In genomic region chr7:132569884-132570614, GRCh38 we compare ENCODE assay signal across 26 cellular contexts.
"Had no signal": no experiment of that assay in that cellular context is flagged by ENCODE, and none has a peak within 500 bp of the region (broad histone marks: within the 10 kb centered on the region; RNA-seq: fewer than 3 reads in every experiment).

No MANE protein-coding gene starts in this region.

- H3K4me3 Mint-ChIP-seq: activated CD4-positive, alpha-beta T cell treated with anti-CD3 and anti-CD28 coated beads for 36 hours; activated naive CD8-positive, alpha-beta T cell; central memory CD8-positive, alpha-beta T cell; dendritic cell treated with granulocyte-macrophage colony-stimulating factor and Interleukin-4, amounts not matched to agents 40 ng/mL and 50 ng/mL, for 4 days; natural killer cell treated with Interleukin-12 subunit alpha and Interleukin-12 subunit beta and Interleukin-15 and Interleukin-18, amount 100 ng/mL, for 72 hours; stimulated activated memory B cell treated with anti-CD40 and anti-IgM and Interleukin-4, amounts not matched to agents 10 μg/mL and 1 μg/mL and 100 μg/mL, for 72 hours; stimulated activated naive CD8-positive, alpha-beta T cell treated with anti-CD3 and anti-CD28 coated beads, Interleukin-15, amount 100 ng/mL, for 72 hours; type B pancreatic cell had no signal

- H3K27me3 ChIP-seq: uterus had no signal

- DNase-seq: activated CD4-positive, alpha-beta T cell treated with anti-CD3 and anti-CD28 coated beads for 36 hours; activated CD4-positive, alpha-beta T cell treated with anti-CD3 and anti-CD28 coated beads, Interleukin-2, amount 50 U/mL, for 4 hours; activated CD4-positive, CD25-positive, alpha-beta regulatory T cell; activated effector memory CD4-positive, alpha-beta T cell treated with Interleukin-2 at 50 U/mL for 16 hours; activated naive CD4-positive, alpha-beta T cell treated with Interleukin-2 at 50 U/mL for 16 hours; anterior cingulate cortex; effector CD4-positive, alpha-beta T cell; esophagus squamous epithelium; left lung; lower lobe of right lung; mesenchymal stem cell; small intestine; stimulated activated CD4-positive, alpha-beta T cell treated with anti-CD3 and anti-CD28 coated beads, Interleukin-4, amount 100 ng/mL, for 24 hours; stimulated activated CD8-positive, alpha-beta memory T cell treated with anti-CD3 and anti-CD28 coated beads, Interleukin-4, amount 100 ng/mL, for 48 hours; stimulated activated naive CD8-positive, alpha-beta T cell treated with anti-CD3 and anti-CD28 coated beads, Interleukin-15, amount 100 ng/mL, for 72 hours; substantia nigra; T-helper 2 cell; uterus had no signal

- ATAC-seq: activated CD4-positive, alpha-beta T cell treated with anti-CD3 and anti-CD28 coated beads for 36 hours; left lung; lower lobe of right lung; natural killer cell treated with Interleukin-12 subunit alpha and Interleukin-12 subunit beta and Interleukin-15 and Interleukin-18, amount 100 ng/mL, for 72 hours; sciatic nerve; stimulated activated memory B cell treated with anti-CD40 and anti-IgM and Interleukin-4, amounts not matched to agents 10 μg/mL and 1 μg/mL and 100 μg/mL, for 72 hours; stimulated activated naive CD8-positive, alpha-beta T cell treated with anti-CD3 and anti-CD28 coated beads, Interleukin-15, amount 100 ng/mL, for 72 hours had no signal

- H3K9me3 Mint-ChIP-seq: central memory CD8-positive, alpha-beta T cell; dendritic cell treated with granulocyte-macrophage colony-stimulating factor and Interleukin-4, amounts not matched to agents 40 ng/mL and 50 ng/mL, for 4 days; natural killer cell treated with Interleukin-12 subunit alpha and Interleukin-12 subunit beta and Interleukin-15 and Interleukin-18, amount 100 ng/mL, for 72 hours; stimulated activated memory B cell treated with anti-CD40 and anti-IgM and Interleukin-4, amounts not matched to agents 10 μg/mL and 1 μg/mL and 100 μg/mL, for 72 hours; stimulated activated naive CD8-positive, alpha-beta T cell treated with anti-CD3 and anti-CD28 coated beads, Interleukin-15, amount 100 ng/mL, for 72 hours; type B pancreatic cell had no signal

- H3K9me3 ChIP-seq: esophagus squamous epithelium, left lung, lower lobe of right lung, uterus had no signal

- H3K27ac ChIP-seq: epithelial cell of prostate, esophagus squamous epithelium, left lung, lower lobe of right lung, uterus had no signal

- H3K4me3 ChIP-seq: esophagus squamous epithelium, left lung, lower lobe of right lung, uterus had no signal

- H3K4me1 ChIP-seq: uterus had no signal

- H3K36me3 ChIP-seq: esophagus squamous epithelium, left lung, lower lobe of right lung, uterus had no signal

- H3K36me3 Mint-ChIP-seq: activated naive CD8-positive, alpha-beta T cell; natural killer cell treated with Interleukin-12 subunit alpha and Interleukin-12 subunit beta and Interleukin-15 and Interleukin-18, amount 100 ng/mL, for 72 hours; stimulated activated memory B cell treated with anti-CD40 and anti-IgM and Interleukin-4, amounts not matched to agents 10 μg/mL and 1 μg/mL and 100 μg/mL, for 72 hours; type B pancreatic cell had no signal

- H3K27ac Mint-ChIP-seq: activated CD4-positive, alpha-beta T cell treated with anti-CD3 and anti-CD28 coated beads for 36 hours; activated naive CD8-positive, alpha-beta T cell; dendritic cell treated with granulocyte-macrophage colony-stimulating factor and Interleukin-4, amounts not matched to agents 40 ng/mL and 50 ng/mL, for 4 days; natural killer cell treated with Interleukin-12 subunit alpha and Interleukin-12 subunit beta and Interleukin-15 and Interleukin-18, amount 100 ng/mL, for 72 hours; stimulated activated memory B cell treated with anti-CD40 and anti-IgM and Interleukin-4, amounts not matched to agents 10 μg/mL and 1 μg/mL and 100 μg/mL, for 72 hours; type B pancreatic cell had no signal
